In the genomic region with DNA sequence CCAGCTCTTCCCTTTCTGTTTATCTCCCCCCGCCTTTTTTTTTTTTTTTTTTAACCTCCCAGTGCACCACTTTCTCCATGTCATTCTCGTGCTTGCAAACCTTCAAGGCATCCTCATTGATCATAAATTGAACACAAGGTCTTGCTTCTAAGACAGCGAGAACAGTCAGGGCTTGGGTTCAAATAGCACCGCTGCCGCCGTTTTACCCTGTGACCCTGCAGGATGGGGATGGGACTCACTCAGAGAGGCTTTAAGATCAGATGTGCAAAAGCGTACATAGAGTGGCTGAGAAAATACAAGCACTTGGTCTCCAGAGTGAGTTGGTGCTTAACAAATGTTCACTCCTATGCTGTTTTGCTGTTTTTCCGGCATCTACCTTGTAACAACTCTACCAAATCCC, we compare ENCODE assay signal across 2 cellular contexts.
TF ChIP-seq lines count a peak whose summit lies in the region.

No MANE protein-coding gene starts in this region.

TF ChIP-seq in GM23338, 12 proteins besides CTCF, POLR2A, EP300 and RAD21:
- no peak for TF ChIP-seq EZH2phosphoT487 (IDR thresholded peaks at IDR 0.05; ENCODE audit: unreplicated experiment)
- no peak for TF ChIP-seq ZNF114 (CRISPR knock-in tag; IDR thresholded peaks at IDR 0.05)
- TF ChIP-seq, protein P1, sequence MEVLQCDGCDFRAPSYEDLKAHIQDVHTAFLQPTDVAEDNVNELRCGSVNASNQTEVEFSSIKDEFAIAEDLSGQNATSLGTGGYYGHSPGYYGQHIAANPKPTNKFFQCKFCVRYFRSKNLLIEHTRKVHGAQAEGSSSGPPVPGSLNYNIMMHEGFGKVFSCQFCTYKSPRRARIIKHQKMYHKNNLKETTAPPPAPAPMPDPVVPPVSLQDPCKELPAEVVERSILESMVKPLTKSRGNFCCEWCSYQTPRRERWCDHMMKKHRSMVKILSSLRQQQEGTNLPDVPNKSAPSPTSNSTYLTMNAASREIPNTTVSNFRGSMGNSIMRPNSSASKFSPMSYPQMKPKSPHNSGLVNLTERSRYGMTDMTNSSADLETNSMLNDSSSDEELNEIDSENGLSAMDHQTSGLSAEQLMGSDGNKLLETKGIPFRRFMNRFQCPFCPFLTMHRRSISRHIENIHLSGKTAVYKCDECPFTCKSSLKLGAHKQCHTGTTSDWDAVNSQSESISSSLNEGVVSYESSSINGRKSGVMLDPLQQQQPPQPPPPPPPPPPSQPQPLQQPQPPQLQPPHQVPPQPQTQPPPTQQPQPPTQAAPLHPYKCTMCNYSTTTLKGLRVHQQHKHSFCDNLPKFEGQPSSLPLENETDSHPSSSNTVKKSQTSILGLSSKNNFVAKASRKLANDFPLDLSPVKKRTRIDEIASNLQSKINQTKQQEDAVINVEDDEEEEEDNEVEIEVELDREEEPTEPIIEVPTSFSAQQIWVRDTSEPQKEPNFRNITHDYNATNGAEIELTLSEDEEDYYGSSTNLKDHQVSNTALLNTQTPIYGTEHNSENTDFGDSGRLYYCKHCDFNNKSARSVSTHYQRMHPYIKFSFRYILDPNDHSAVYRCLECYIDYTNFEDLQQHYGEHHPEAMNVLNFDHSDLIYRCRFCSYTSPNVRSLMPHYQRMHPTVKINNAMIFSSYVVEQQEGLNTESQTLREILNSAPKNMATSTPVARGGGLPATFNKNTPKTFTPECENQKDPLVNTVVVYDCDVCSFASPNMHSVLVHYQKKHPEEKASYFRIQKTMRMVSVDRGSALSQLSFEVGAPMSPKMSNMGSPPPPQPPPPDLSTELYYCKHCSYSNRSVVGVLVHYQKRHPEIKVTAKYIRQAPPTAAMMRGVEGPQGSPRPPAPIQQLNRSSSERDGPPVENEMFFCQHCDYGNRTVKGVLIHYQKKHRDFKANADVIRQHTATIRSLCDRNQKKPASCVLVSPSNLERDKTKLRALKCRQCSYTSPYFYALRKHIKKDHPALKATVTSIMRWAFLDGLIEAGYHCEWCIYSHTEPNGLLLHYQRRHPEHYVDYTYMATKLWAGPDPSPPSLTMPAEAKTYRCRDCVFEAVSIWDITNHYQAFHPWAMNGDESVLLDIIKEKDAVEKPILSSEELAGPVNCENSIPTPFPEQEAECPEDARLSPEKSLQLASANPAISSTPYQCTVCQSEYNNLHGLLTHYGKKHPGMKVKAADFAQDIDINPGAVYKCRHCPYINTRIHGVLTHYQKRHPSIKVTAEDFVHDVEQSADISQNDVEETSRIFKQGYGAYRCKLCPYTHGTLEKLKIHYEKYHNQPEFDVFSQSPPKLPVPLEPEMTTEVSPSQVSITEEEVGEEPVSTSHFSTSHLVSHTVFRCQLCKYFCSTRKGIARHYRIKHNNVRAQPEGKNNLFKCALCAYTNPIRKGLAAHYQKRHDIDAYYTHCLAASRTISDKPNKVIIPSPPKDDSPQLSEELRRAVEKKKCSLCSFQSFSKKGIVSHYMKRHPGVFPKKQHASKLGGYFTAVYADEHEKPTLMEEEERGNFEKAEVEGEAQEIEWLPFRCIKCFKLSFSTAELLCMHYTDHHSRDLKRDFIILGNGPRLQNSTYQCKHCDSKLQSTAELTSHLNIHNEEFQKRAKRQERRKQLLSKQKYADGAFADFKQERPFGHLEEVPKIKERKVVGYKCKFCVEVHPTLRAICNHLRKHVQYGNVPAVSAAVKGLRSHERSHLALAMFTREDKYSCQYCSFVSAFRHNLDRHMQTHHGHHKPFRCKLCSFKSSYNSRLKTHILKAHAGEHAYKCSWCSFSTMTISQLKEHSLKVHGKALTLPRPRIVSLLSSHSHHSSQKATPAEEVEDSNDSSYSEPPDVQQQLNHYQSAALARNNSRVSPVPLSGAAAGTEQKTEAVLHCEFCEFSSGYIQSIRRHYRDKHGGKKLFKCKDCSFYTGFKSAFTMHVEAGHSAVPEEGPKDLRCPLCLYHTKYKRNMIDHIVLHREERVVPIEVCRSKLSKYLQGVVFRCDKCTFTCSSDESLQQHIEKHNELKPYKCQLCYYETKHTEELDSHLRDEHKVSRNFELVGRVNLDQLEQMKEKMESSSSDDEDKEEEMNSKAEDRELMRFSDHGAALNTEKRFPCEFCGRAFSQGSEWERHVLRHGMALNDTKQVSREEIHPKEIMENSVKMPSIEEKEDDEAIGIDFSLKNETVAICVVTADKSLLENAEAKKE (CRISPR knock-in tag; IDR thresholded peaks at IDR 0.05) = no peak
- TF ChIP-seq POLR2AphosphoS5 (IDR thresholded peaks at IDR 0.05; ENCODE audit: low read depth) = no peak
- TF ChIP-seq, protein P2, sequence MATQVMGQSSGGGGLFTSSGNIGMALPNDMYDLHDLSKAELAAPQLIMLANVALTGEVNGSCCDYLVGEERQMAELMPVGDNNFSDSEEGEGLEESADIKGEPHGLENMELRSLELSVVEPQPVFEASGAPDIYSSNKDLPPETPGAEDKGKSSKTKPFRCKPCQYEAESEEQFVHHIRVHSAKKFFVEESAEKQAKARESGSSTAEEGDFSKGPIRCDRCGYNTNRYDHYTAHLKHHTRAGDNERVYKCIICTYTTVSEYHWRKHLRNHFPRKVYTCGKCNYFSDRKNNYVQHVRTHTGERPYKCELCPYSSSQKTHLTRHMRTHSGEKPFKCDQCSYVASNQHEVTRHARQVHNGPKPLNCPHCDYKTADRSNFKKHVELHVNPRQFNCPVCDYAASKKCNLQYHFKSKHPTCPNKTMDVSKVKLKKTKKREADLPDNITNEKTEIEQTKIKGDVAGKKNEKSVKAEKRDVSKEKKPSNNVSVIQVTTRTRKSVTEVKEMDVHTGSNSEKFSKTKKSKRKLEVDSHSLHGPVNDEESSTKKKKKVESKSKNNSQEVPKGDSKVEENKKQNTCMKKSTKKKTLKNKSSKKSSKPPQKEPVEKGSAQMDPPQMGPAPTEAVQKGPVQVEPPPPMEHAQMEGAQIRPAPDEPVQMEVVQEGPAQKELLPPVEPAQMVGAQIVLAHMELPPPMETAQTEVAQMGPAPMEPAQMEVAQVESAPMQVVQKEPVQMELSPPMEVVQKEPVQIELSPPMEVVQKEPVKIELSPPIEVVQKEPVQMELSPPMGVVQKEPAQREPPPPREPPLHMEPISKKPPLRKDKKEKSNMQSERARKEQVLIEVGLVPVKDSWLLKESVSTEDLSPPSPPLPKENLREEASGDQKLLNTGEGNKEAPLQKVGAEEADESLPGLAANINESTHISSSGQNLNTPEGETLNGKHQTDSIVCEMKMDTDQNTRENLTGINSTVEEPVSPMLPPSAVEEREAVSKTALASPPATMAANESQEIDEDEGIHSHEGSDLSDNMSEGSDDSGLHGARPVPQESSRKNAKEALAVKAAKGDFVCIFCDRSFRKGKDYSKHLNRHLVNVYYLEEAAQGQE (IDR thresholded peaks at IDR 0.05; ENCODE audit: unreplicated experiment) = no peak
- TF ChIP-seq, protein P3, sequence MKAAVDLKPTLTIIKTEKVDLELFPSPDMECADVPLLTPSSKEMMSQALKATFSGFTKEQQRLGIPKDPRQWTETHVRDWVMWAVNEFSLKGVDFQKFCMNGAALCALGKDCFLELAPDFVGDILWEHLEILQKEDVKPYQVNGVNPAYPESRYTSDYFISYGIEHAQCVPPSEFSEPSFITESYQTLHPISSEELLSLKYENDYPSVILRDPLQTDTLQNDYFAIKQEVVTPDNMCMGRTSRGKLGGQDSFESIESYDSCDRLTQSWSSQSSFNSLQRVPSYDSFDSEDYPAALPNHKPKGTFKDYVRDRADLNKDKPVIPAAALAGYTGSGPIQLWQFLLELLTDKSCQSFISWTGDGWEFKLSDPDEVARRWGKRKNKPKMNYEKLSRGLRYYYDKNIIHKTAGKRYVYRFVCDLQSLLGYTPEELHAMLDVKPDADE (IDR thresholded peaks at IDR 0.05) = no peak
- no peak for TF ChIP-seq JUNB (IDR thresholded peaks at IDR 0.05; ENCODE audit: unreplicated experiment)
- TF ChIP-seq ZNF331 (CRISPR knock-in tag; IDR thresholded peaks at IDR 0.05; ENCODE audit: low read depth) = no peak
TF ChIP-seq in GM23338: peak in this region for 0.

TF ChIP-seq in WTC11, 78 proteins besides CTCF, POLR2A, EP300 and RAD21 (continues in another document):
- TF ChIP-seq, protein P4, sequence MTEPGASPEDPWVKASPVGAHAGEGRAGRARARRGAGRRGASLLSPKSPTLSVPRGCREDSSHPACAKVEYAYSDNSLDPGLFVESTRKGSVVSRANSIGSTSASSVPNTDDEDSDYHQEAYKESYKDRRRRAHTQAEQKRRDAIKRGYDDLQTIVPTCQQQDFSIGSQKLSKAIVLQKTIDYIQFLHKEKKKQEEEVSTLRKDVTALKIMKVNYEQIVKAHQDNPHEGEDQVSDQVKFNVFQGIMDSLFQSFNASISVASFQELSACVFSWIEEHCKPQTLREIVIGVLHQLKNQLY (CRISPR knock-in tag; IDR thresholded peaks at IDR 0.05) = no peak
- TF ChIP-seq, protein P5, sequence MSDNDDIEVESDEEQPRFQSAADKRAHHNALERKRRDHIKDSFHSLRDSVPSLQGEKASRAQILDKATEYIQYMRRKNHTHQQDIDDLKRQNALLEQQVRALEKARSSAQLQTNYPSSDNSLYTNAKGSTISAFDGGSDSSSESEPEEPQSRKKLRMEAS (CRISPR knock-in tag; IDR thresholded peaks at IDR 0.05) = no peak
- TF ChIP-seq ZNF416 (CRISPR knock-in tag; IDR thresholded peaks at IDR 0.05) (no peak), ETV6 (CRISPR knock-in tag; IDR thresholded peaks at IDR 0.05) (no peak), NR1H2 (CRISPR knock-in tag; IDR thresholded peaks at IDR 0.05) (no peak), ZNF138 (CRISPR knock-in tag; conservative IDR thresholded peaks at IDR 0.05) (no peak), HMGA2 (CRISPR knock-in tag; IDR thresholded peaks at IDR 0.05) (no peak), ZNF219 (CRISPR knock-in tag; IDR thresholded peaks at IDR 0.05; ENCODE audit: borderline replicate concordance) (no peak), ELF4 (CRISPR knock-in tag; IDR thresholded peaks at IDR 0.05; ENCODE audit: low read depth) (no peak)
- TF ChIP-seq, protein P6, sequence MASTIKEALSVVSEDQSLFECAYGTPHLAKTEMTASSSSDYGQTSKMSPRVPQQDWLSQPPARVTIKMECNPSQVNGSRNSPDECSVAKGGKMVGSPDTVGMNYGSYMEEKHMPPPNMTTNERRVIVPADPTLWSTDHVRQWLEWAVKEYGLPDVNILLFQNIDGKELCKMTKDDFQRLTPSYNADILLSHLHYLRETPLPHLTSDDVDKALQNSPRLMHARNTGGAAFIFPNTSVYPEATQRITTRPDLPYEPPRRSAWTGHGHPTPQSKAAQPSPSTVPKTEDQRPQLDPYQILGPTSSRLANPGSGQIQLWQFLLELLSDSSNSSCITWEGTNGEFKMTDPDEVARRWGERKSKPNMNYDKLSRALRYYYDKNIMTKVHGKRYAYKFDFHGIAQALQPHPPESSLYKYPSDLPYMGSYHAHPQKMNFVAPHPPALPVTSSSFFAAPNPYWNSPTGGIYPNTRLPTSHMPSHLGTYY (CRISPR knock-in tag; IDR thresholded peaks at IDR 0.05) = no peak
- TF ChIP-seq, protein P7, sequence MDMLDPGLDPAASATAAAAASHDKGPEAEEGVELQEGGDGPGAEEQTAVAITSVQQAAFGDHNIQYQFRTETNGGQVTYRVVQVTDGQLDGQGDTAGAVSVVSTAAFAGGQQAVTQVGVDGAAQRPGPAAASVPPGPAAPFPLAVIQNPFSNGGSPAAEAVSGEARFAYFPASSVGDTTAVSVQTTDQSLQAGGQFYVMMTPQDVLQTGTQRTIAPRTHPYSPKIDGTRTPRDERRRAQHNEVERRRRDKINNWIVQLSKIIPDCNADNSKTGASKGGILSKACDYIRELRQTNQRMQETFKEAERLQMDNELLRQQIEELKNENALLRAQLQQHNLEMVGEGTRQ (CRISPR knock-in tag; IDR thresholded peaks at IDR 0.05) = no peak
- TF ChIP-seq, protein P8, sequence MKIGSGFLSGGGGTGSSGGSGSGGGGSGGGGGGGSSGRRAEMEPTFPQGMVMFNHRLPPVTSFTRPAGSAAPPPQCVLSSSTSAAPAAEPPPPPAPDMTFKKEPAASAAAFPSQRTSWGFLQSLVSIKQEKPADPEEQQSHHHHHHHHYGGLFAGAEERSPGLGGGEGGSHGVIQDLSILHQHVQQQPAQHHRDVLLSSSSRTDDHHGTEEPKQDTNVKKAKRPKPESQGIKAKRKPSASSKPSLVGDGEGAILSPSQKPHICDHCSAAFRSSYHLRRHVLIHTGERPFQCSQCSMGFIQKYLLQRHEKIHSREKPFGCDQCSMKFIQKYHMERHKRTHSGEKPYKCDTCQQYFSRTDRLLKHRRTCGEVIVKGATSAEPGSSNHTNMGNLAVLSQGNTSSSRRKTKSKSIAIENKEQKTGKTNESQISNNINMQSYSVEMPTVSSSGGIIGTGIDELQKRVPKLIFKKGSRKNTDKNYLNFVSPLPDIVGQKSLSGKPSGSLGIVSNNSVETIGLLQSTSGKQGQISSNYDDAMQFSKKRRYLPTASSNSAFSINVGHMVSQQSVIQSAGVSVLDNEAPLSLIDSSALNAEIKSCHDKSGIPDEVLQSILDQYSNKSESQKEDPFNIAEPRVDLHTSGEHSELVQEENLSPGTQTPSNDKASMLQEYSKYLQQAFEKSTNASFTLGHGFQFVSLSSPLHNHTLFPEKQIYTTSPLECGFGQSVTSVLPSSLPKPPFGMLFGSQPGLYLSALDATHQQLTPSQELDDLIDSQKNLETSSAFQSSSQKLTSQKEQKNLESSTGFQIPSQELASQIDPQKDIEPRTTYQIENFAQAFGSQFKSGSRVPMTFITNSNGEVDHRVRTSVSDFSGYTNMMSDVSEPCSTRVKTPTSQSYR (CRISPR knock-in tag; IDR thresholded peaks at IDR 0.05) = no peak
- TF ChIP-seq, protein P9, sequence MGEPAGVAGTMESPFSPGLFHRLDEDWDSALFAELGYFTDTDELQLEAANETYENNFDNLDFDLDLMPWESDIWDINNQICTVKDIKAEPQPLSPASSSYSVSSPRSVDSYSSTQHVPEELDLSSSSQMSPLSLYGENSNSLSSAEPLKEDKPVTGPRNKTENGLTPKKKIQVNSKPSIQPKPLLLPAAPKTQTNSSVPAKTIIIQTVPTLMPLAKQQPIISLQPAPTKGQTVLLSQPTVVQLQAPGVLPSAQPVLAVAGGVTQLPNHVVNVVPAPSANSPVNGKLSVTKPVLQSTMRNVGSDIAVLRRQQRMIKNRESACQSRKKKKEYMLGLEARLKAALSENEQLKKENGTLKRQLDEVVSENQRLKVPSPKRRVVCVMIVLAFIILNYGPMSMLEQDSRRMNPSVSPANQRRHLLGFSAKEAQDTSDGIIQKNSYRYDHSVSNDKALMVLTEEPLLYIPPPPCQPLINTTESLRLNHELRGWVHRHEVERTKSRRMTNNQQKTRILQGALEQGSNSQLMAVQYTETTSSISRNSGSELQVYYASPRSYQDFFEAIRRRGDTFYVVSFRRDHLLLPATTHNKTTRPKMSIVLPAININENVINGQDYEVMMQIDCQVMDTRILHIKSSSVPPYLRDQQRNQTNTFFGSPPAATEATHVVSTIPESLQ (CRISPR knock-in tag; IDR thresholded peaks at IDR 0.05) = no peak
- TF ChIP-seq, protein P10, sequence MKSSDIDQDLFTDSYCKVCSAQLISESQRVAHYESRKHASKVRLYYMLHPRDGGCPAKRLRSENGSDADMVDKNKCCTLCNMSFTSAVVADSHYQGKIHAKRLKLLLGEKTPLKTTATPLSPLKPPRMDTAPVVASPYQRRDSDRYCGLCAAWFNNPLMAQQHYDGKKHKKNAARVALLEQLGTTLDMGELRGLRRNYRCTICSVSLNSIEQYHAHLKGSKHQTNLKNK (CRISPR knock-in tag; IDR thresholded peaks at IDR 0.05) = no peak
- TF ChIP-seq, protein P11, sequence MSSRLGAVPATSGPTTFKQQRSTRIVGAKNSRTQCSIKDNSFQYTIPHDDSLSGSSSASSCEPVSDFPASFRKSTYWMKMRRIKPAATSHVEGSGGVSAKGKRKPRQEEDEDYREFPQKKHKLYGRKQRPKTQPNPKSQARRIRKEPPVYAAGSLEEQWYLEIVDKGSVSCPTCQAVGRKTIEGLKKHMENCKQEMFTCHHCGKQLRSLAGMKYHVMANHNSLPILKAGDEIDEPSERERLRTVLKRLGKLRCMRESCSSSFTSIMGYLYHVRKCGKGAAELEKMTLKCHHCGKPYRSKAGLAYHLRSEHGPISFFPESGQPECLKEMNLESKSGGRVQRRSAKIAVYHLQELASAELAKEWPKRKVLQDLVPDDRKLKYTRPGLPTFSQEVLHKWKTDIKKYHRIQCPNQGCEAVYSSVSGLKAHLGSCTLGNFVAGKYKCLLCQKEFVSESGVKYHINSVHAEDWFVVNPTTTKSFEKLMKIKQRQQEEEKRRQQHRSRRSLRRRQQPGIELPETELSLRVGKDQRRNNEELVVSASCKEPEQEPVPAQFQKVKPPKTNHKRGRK (CRISPR knock-in tag; IDR thresholded peaks at IDR 0.05; ENCODE audit: borderline replicate concordance) = no peak
